Comparison of ENCODE assay signal across 9 cellular contexts in the genomic region with DNA sequence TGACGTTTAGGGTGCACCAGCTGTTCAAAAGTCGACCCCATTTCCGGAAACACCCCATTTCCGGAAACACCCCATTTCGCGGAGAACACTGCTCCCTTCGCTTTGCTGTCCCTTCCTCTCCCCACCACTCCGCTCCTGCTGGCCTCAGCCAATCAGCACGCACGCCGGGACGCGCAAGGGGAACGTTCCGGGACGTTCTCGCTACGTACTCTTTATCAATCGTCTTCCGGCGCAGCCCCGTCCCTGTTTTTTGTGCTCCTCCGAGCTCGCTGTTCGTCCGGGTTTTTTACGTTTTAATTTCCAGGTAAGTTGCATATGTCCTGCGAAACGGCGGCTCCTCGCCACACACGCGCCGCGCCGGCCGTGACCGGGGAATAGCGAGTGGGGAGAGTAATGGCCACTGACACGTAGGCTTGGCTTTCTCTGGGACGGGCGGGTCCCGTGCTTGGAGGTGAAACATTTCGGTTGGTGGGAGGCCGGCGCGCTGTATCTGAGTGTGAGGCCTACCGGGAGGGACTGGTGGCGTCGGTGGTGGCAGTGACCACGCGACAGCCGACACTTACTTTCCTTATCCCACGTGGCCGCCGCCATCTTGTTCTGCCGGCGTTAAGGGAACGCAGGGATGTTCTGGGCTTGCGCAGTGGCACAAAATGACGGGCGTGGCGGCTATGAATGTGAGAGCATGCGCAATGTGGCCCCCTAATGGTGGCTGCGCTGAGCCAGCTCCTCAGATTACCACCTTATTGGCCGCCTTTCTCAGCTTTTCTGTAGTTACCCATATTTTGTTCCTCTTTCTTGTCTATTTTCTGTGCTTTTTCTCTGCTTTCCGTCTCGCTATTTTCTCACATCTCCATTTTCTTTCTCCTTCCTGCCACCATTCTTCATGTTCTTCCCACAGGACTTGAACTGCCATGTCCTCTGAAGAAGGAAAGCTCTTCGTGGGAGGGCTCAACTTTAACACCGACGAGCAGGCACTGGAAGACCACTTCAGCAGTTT. TPM values are rescaled to one million over a fixed set of nuclear protein-coding genes. Genes with fewer than 3 reads are reported as not detected.
DNase-seq lines count a peak whose midpoint lies in the region; ATAC-seq, FAIRE-seq and TF ChIP-seq lines count a peak whose summit lies in the region.
"Had no signal": no experiment of that assay in that cellular context is flagged by ENCODE, and none has a peak within 500 bp of the region (broad histone marks: within the 10 kb centered on the region; RNA-seq: fewer than 3 reads in every experiment).

Gene RBM3 (plus strand): TSS at position 215 of the 997 bp plus-strand sequence. CDS start 697 bp downstream, at position 912.

- no peaks in the 10 kb centered on the region for H3K27me3 ChIP-seq in bronchial epithelial cell (ENCODE audit: control insufficient read depth, insufficient read depth, low read length)
- H3K27me3 ChIP-seq in smooth muscle cell (ENCODE audit: low read depth), result no peaks in the 10 kb centered on the region

- peaks cover 16% of the 10 kb centered on the region for H4K20me1 ChIP-seq in smooth muscle cell (ENCODE audit: low read depth)

- DNase-seq in AG09319 (ENCODE audit: extremely low read depth, low read depth), result peak; percentile 86
- DNase-seq in NCI-H226, result peak; percentile 89
- DNase-seq in WTC11 (ENCODE audit: low spot score), result peak; percentile 79
- DNase-seq in bronchial epithelial cell (ENCODE audit: low read depth), result peak; percentile 82
- DNase-seq in immature natural killer cell, result peak; percentile 89 to 94 (median 92)
- peak; percentile 62 for DNase-seq in smooth muscle cell (lab: John Stamatoyannopoulos, UW; ENCODE audit: unreplicated experiment)

- H3F3A ChIP-seq in smooth muscle cell (ENCODE audit: low read depth), result no peaks in the 10 kb centered on the region

- POLR2A ChIA-PET in WTC11 (lab: Charles Lee), result interaction anchor here (0.6 kb wide), 1 partner anchor 102 kb away, joined by 3 read pairs; no protein-coding TSS in a partner anchor

- H3K4me3 Mint-ChIP-seq in WTC11, result peak within 1 kb of the TSS; percentile 97
- H3K4me3 Mint-ChIP-seq in immature natural killer cell, result peak within 1 kb of the TSS; percentile 95 to 98 (median 98)

- peak within 1 kb of the TSS; percentile 95 for H3K9ac ChIP-seq in smooth muscle cell (ENCODE audit: low read depth)

- 22% methylated on average over 70 of the region's 71 CpGs for WGBS in smooth muscle cell (ENCODE audit: low lambda C conversion rate)

- FAIRE-seq in bronchial epithelial cell (lab: Jason Lieb, UNC), result no peak
- FAIRE-seq: TTC549 had no signal

- H3K36me3 Mint-ChIP-seq in WTC11 (peaks cover 44% of the 10 kb centered on the region), immature natural killer cell (peaks cover 0 to 23% (median 4%) of the 10 kb centered on the region in 3 donors)

- H2AFZ ChIP-seq in smooth muscle cell (ENCODE audit: low read depth), result peak within 1 kb of the TSS; percentile 17

- H3K27ac ChIP-seq in smooth muscle cell (ENCODE audit: low read depth), result peak within 1 kb of the TSS; percentile 95

- H3K9me3 ChIP-seq in smooth muscle cell (replicated peaks; ENCODE audit: low read depth), result no peaks in the 10 kb centered on the region

- H3K36me3 ChIP-seq in bronchial epithelial cell (ENCODE audit: control insufficient read depth, insufficient read depth, low read length), result peaks cover 9% of the 10 kb centered on the region
- no peaks in the 10 kb centered on the region for H3K36me3 ChIP-seq in smooth muscle cell (ENCODE audit: low read depth)

- ATAC-seq in GM18909 (IDR thresholded peaks at IDR 0.05; ENCODE audit: poor library complexity, unreplicated experiment) (peak; percentile 87), HG03175 (IDR thresholded peaks at IDR 0.05; ENCODE audit: unreplicated experiment) (peak; percentile 92), WTC11 (peak; percentile 97)

- peaks cover 24% of the 10 kb centered on the region for H3K79me2 ChIP-seq in smooth muscle cell (ENCODE audit: low read depth)

- no peaks in the 10 kb centered on the region for H3K9me3 Mint-ChIP-seq in WTC11
- no peaks in the 10 kb centered on the region for H3K9me3 Mint-ChIP-seq in immature natural killer cell

- TF ChIP-seq CTCF in AG09319 (IDR thresholded peaks at IDR 0.05; ENCODE audit: low read depth, low read length) (peak; percentile 35), WTC11 (IDR thresholded peaks at IDR 0.05) (no peak), bronchial epithelial cell (IDR thresholded peaks at IDR 0.05; ENCODE audit: insufficient read depth, low read length, severe bottlenecking) (peak; percentile 35), smooth muscle cell (IDR thresholded peaks at IDR 0.05; ENCODE audit: borderline replicate concordance, insufficient read depth, poor library complexity, severe bottlenecking) (peak; percentile 5)

- H3K4me1 ChIP-seq in smooth muscle cell (ENCODE audit: low read depth), result peaks cover 8% of the 10 kb centered on the region

- no peaks in the 10 kb centered on the region; the same call in 1 of the 2 replicates for H3K27me3 Mint-ChIP-seq in WTC11 (ENCODE audit: low read depth)
- peaks cover 10 to 22% (median 16%) of the 10 kb centered on the region in 3 donors for H3K27me3 Mint-ChIP-seq in immature natural killer cell (ENCODE audit: low read depth in 3 of 3)

- H3K27ac Mint-ChIP-seq in WTC11, result peak within 1 kb of the TSS; percentile 100
- H3K27ac Mint-ChIP-seq in immature natural killer cell, result peak within 1 kb of the TSS; percentile 96 to 100 (median 98)

- peak within 1 kb of the TSS; percentile 80 for H3K4me3 ChIP-seq in bronchial epithelial cell (ENCODE audit: low read depth, low read length)
- peak within 1 kb of the TSS; percentile 59 for H3K4me3 ChIP-seq in smooth muscle cell

- peak within 1 kb of the TSS; percentile 96 for H3K4me2 ChIP-seq in smooth muscle cell

- H3K4me1 Mint-ChIP-seq in WTC11 (peaks cover 11% of the 10 kb centered on the region; the same call in 1 of the 2 replicates), immature natural killer cell (peaks cover 21 to 29% of the 10 kb centered on the region in 2 donors)

- CTCF ChIA-PET in WTC11 (lab: Charles Lee), result no interaction called here

TF ChIP-seq in WTC11, 78 proteins besides CTCF, POLR2A, EP300 and RAD21 (continues in another document):
- peak; percentile 56; the same call in 1 of the 2 replicates for TF ChIP-seq TEAD4 (CRISPR knock-in tag; IDR thresholded peaks at IDR 0.05)
- TF ChIP-seq MYBL2 (CRISPR knock-in tag; IDR thresholded peaks at IDR 0.05), result peak; percentile 32; the same call in 1 of the 2 replicates
- TF ChIP-seq ZNF532 (CRISPR knock-in tag; IDR thresholded peaks at IDR 0.05; ENCODE audit: borderline replicate concordance), result peak; percentile 64; the same call in 1 of the 2 replicates
- TF ChIP-seq, protein P1, sequence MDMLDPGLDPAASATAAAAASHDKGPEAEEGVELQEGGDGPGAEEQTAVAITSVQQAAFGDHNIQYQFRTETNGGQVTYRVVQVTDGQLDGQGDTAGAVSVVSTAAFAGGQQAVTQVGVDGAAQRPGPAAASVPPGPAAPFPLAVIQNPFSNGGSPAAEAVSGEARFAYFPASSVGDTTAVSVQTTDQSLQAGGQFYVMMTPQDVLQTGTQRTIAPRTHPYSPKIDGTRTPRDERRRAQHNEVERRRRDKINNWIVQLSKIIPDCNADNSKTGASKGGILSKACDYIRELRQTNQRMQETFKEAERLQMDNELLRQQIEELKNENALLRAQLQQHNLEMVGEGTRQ (CRISPR knock-in tag; IDR thresholded peaks at IDR 0.05), result peak; percentile 57; the same call in 1 of the 2 replicates
- peak; percentile 68; the same call in 1 of the 2 replicates for TF ChIP-seq ZNF416 (CRISPR knock-in tag; IDR thresholded peaks at IDR 0.05)

RNA-seq across cellular contexts. Expression of gene RBM3, which starts in this region (rescaled TPM):
- 97.7 to 148 TPM (median 99.6 TPM) in 3 replicates for total RNA-seq in WTC11 (2021)
- 163 and 177 TPM in 2 replicates for total RNA-seq in bronchial epithelial cell
- 100 to 1,000 TPM; 251 to 286 (median 252) TPM for polyA plus RNA-seq in immature natural killer cell
- total RNA-seq in smooth muscle cell, result 110 and 156 TPM in 2 replicates
- 111 and 116 TPM in 2 replicates for polyA plus RNA-seq in smooth muscle cell

Comparison
In these comparisons a context has a peak if more than half of its experiments do, and no peak if none do; other contexts are left out.
1. Peak in every context shown above with its lines: DNase-seq, ATAC-seq, H3K4me3 ChIP-seq and H3K27ac ChIP-seq.